In genomic region chr1:107293901-107294600, GRCh38 we compare ENCODE assay signal across 20 cellular contexts.
"Had no signal": no experiment of that assay in that cellular context is flagged by ENCODE, and none has a peak within 500 bp of the region (broad histone marks: within the 10 kb centered on the region; RNA-seq: fewer than 3 reads in every experiment).

No MANE protein-coding gene starts in this region.

- H3K27me3 ChIP-seq: body of pancreas, foreskin keratinocyte, neural progenitor cell had no signal

- H3K36me3 ChIP-seq: cardiac muscle cell, neural progenitor cell, prostate gland had no signal

- H3K4me1 ChIP-seq: body of pancreas, foreskin keratinocyte, neural progenitor cell, prostate gland had no signal

- H3K27ac Mint-ChIP-seq: activated CD4-positive, alpha-beta memory T cell treated with anti-CD3 and anti-CD28 coated beads, Interleukin-2, amount 10 ng/mL, durations not matched to agents 7 days and 5 days; activated CD4-positive, alpha-beta T cell treated with anti-CD3 and anti-CD28 coated beads, Interleukin-2, amount 10 ng/mL, durations not matched to agents 24 days and 14 days; activated CD8-positive, alpha-beta memory T cell treated with anti-CD3 and anti-CD28 coated beads, Interleukin-2, amount 10 ng/mL, durations not matched to agents 7 days and 5 days; activated naive CD4-positive, alpha-beta T cell treated with anti-CD3 and anti-CD28 coated beads, Interleukin-2, amount 10 ng/mL, durations not matched to agents 7 days and 5 days; immature natural killer cell; naive thymus-derived CD8-positive, alpha-beta T cell; neural progenitor cell; T-helper 17 cell had no signal

- ATAC-seq: activated CD4-positive, CD25-positive, alpha-beta regulatory T cell treated with anti-CD3 and anti-CD28 coated beads, Interleukin-2, amount 50 U/mL, for 24 hours; activated CD8-positive, alpha-beta memory T cell treated with anti-CD3 and anti-CD28 coated beads, Interleukin-2, amount 10 ng/mL, durations not matched to agents 7 days and 5 days; body of pancreas; foreskin keratinocyte; left lobe of liver; naive thymus-derived CD8-positive, alpha-beta T cell; stimulated activated naive CD8-positive, alpha-beta T cell treated with anti-CD3 and anti-CD28 coated beads, Interleukin-15, Interleukin-2, amounts not matched to agents 100 U/mL and 50 U/mL, for 24 hours; T-helper 17 cell had no signal

- H3K9me3 Mint-ChIP-seq: activated CD4-positive, alpha-beta memory T cell treated with anti-CD3 and anti-CD28 coated beads, Interleukin-2, amount 10 ng/mL, durations not matched to agents 7 days and 5 days; activated CD4-positive, alpha-beta T cell treated with anti-CD3 and anti-CD28 coated beads, Interleukin-2, amount 10 ng/mL, durations not matched to agents 24 days and 14 days; activated naive CD4-positive, alpha-beta T cell treated with anti-CD3 and anti-CD28 coated beads, Interleukin-2, amount 10 ng/mL, durations not matched to agents 7 days and 5 days; immature natural killer cell; naive thymus-derived CD8-positive, alpha-beta T cell; neural progenitor cell had no signal

- H3K4me1 Mint-ChIP-seq: activated CD4-positive, alpha-beta memory T cell treated with anti-CD3 and anti-CD28 coated beads, Interleukin-2, amount 10 ng/mL, durations not matched to agents 7 days and 5 days; activated CD4-positive, alpha-beta T cell treated with anti-CD3 and anti-CD28 coated beads, Interleukin-2, amount 10 ng/mL, durations not matched to agents 24 days and 14 days; activated CD8-positive, alpha-beta memory T cell treated with anti-CD3 and anti-CD28 coated beads, Interleukin-2, amount 10 ng/mL, durations not matched to agents 7 days and 5 days; activated naive CD4-positive, alpha-beta T cell treated with anti-CD3 and anti-CD28 coated beads, Interleukin-2, amount 10 ng/mL, durations not matched to agents 7 days and 5 days; immature natural killer cell; naive thymus-derived CD8-positive, alpha-beta T cell; neural progenitor cell; T-helper 17 cell had no signal

- H3K9me3 ChIP-seq: body of pancreas, prostate gland had no signal

- DNase-seq: activated CD4-positive, alpha-beta memory T cell treated with anti-CD3 and anti-CD28 coated beads, Interleukin-2, amount 10 ng/mL, durations not matched to agents 7 days and 5 days; activated CD4-positive, alpha-beta T cell treated with anti-CD3 and anti-CD28 coated beads, Interleukin-2, amount 10 ng/mL, durations not matched to agents 24 days and 14 days; activated CD8-positive, alpha-beta memory T cell treated with anti-CD3 and anti-CD28 coated beads, Interleukin-2, amount 10 ng/mL, durations not matched to agents 7 days and 5 days; activated effector memory CD4-positive, alpha-beta T cell treated with anti-CD3 and anti-CD28 coated beads, Interleukin-2, amount 50 U/mL, for 16 hours; activated naive CD4-positive, alpha-beta T cell treated with anti-CD3 and anti-CD28 coated beads, Interleukin-2, amount 10 ng/mL, durations not matched to agents 7 days and 5 days; activated T-cell treated with anti-CD3 and anti-CD28 coated beads for 4 hours; body of pancreas; effector memory CD4-positive, alpha-beta T cell; foreskin keratinocyte; immature natural killer cell; naive thymus-derived CD8-positive, alpha-beta T cell; stimulated activated CD4-positive, alpha-beta T cell treated with anti-CD3 and anti-CD28 coated beads, Interleukin-4, amount 100 ng/mL, for 4 hours; stimulated activated naive CD8-positive, alpha-beta T cell treated with anti-CD3 and anti-CD28 coated beads, Interleukin-15, Interleukin-2, amounts not matched to agents 100 U/mL and 50 U/mL, for 24 hours; T-helper 17 cell had no signal

- H3K4me3 Mint-ChIP-seq: activated CD4-positive, alpha-beta memory T cell treated with anti-CD3 and anti-CD28 coated beads, Interleukin-2, amount 10 ng/mL, durations not matched to agents 7 days and 5 days; activated CD4-positive, alpha-beta T cell treated with anti-CD3 and anti-CD28 coated beads, Interleukin-2, amount 10 ng/mL, durations not matched to agents 24 days and 14 days; activated CD8-positive, alpha-beta memory T cell treated with anti-CD3 and anti-CD28 coated beads, Interleukin-2, amount 10 ng/mL, durations not matched to agents 7 days and 5 days; activated naive CD4-positive, alpha-beta T cell treated with anti-CD3 and anti-CD28 coated beads, Interleukin-2, amount 10 ng/mL, durations not matched to agents 7 days and 5 days; immature natural killer cell; naive thymus-derived CD8-positive, alpha-beta T cell; neural progenitor cell; T-helper 17 cell had no signal

- H3K27ac ChIP-seq: body of pancreas, cardiac muscle cell, foreskin keratinocyte, neural progenitor cell, prostate gland had no signal

- H3K36me3 Mint-ChIP-seq: activated CD8-positive, alpha-beta memory T cell treated with anti-CD3 and anti-CD28 coated beads, Interleukin-2, amount 10 ng/mL, durations not matched to agents 7 days and 5 days; activated naive CD4-positive, alpha-beta T cell treated with anti-CD3 and anti-CD28 coated beads, Interleukin-2, amount 10 ng/mL, durations not matched to agents 7 days and 5 days; immature natural killer cell; naive thymus-derived CD8-positive, alpha-beta T cell; neural progenitor cell had no signal

- H3K4me3 ChIP-seq: body of pancreas, cardiac muscle cell, lung, neural progenitor cell, prostate gland had no signal

- H3K27me3 Mint-ChIP-seq: activated CD4-positive, alpha-beta memory T cell treated with anti-CD3 and anti-CD28 coated beads, Interleukin-2, amount 10 ng/mL, durations not matched to agents 7 days and 5 days; activated CD4-positive, alpha-beta T cell treated with anti-CD3 and anti-CD28 coated beads, Interleukin-2, amount 10 ng/mL, durations not matched to agents 24 days and 14 days; activated CD8-positive, alpha-beta memory T cell treated with anti-CD3 and anti-CD28 coated beads, Interleukin-2, amount 10 ng/mL, durations not matched to agents 7 days and 5 days; activated naive CD4-positive, alpha-beta T cell treated with anti-CD3 and anti-CD28 coated beads, Interleukin-2, amount 10 ng/mL, durations not matched to agents 7 days and 5 days; T-helper 17 cell had no signal
